In genomic region chr6:166715065-166715464, GRCh38 we compare ENCODE assay signal across 12 cellular contexts.
"Had no signal": no experiment of that assay in that cellular context is flagged by ENCODE, and none has a peak within 500 bp of the region (broad histone marks: within the 10 kb centered on the region; RNA-seq: fewer than 3 reads in every experiment).

No MANE protein-coding gene starts in this region.

- DNase-seq: activated CD4-positive, alpha-beta memory T cell treated with anti-CD3 and anti-CD28 coated beads, Interleukin-2, amount 10 ng/mL, durations not matched to agents 7 days and 5 days; activated CD4-positive, alpha-beta T cell treated with anti-CD3 and anti-CD28 coated beads for 36 hours; activated gamma-delta T cell treated with Interleukin-2 at 50 U/mL for 16 hours; activated naive CD8-positive, alpha-beta T cell treated with anti-CD3 and anti-CD28 coated beads, Interleukin-2, amount 10 ng/mL, durations not matched to agents 7 days and 5 days; activated T-cell treated with anti-CD3 and anti-CD28 coated beads, Interleukin-2, amount 50 U/mL, for 72 hours; foreskin keratinocyte; lower lobe of right lung; stimulated activated CD4-positive, alpha-beta T cell treated with anti-CD3 and anti-CD28 coated beads, Interleukin-4, amount 100 ng/mL, for 1 hour; stimulated activated CD8-positive, alpha-beta memory T cell treated with anti-CD3 and anti-CD28 coated beads, Interleukin-4, amount 100 ng/mL, for 48 hours; stimulated activated naive CD8-positive, alpha-beta T cell treated with anti-CD3 and anti-CD28 coated beads, Interleukin-15, Interleukin-2, amounts not matched to agents 100 U/mL and 50 U/mL, for 24 hours; T-helper 9 cell had no signal

- H3K9me3 Mint-ChIP-seq: activated CD4-positive, alpha-beta memory T cell treated with anti-CD3 and anti-CD28 coated beads, Interleukin-2, amount 10 ng/mL, durations not matched to agents 7 days and 5 days; activated naive CD8-positive, alpha-beta T cell treated with anti-CD3 and anti-CD28 coated beads, Interleukin-2, amount 10 ng/mL, durations not matched to agents 7 days and 5 days had no signal

- H3K4me1 Mint-ChIP-seq: activated CD4-positive, alpha-beta memory T cell treated with anti-CD3 and anti-CD28 coated beads, Interleukin-2, amount 10 ng/mL, durations not matched to agents 7 days and 5 days; activated CD4-positive, alpha-beta T cell treated with anti-CD3 and anti-CD28 coated beads for 36 hours; activated naive CD8-positive, alpha-beta T cell treated with anti-CD3 and anti-CD28 coated beads, Interleukin-2, amount 10 ng/mL, durations not matched to agents 7 days and 5 days had no signal

- ATAC-seq: activated CD4-positive, alpha-beta T cell treated with anti-CD3 and anti-CD28 coated beads for 36 hours; activated T-cell treated with anti-CD3 and anti-CD28 coated beads, Interleukin-2, amount 50 U/mL, for 72 hours; foreskin keratinocyte; natural killer cell treated with Interleukin-12 subunit alpha and Interleukin-12 subunit beta and Interleukin-15 and Interleukin-18, amount 100 ng/mL, for 72 hours; stimulated activated naive CD8-positive, alpha-beta T cell treated with anti-CD3 and anti-CD28 coated beads, Interleukin-15, Interleukin-2, amounts not matched to agents 100 U/mL and 50 U/mL, for 24 hours had no signal

- H3K27ac Mint-ChIP-seq: activated CD4-positive, alpha-beta memory T cell treated with anti-CD3 and anti-CD28 coated beads, Interleukin-2, amount 10 ng/mL, durations not matched to agents 7 days and 5 days; activated CD4-positive, alpha-beta T cell treated with anti-CD3 and anti-CD28 coated beads for 36 hours; activated naive CD8-positive, alpha-beta T cell treated with anti-CD3 and anti-CD28 coated beads, Interleukin-2, amount 10 ng/mL, durations not matched to agents 7 days and 5 days; activated T-cell treated with anti-CD3 and anti-CD28 coated beads, Interleukin-2, amount 50 U/mL, for 72 hours; natural killer cell treated with Interleukin-12 subunit alpha and Interleukin-12 subunit beta and Interleukin-15 and Interleukin-18, amount 100 ng/mL, for 72 hours had no signal

- H3K4me3 ChIP-seq: lower lobe of right lung had no signal

- H3K4me1 ChIP-seq: lower lobe of right lung had no signal

- H3K36me3 Mint-ChIP-seq: activated naive CD8-positive, alpha-beta T cell treated with anti-CD3 and anti-CD28 coated beads, Interleukin-2, amount 10 ng/mL, durations not matched to agents 7 days and 5 days had no signal

- H3K27ac ChIP-seq: foreskin keratinocyte, lower lobe of right lung had no signal

- H3K27me3 Mint-ChIP-seq: activated CD4-positive, alpha-beta memory T cell treated with anti-CD3 and anti-CD28 coated beads, Interleukin-2, amount 10 ng/mL, durations not matched to agents 7 days and 5 days; activated CD4-positive, alpha-beta T cell treated with anti-CD3 and anti-CD28 coated beads for 36 hours had no signal

- H3K27me3 ChIP-seq: foreskin keratinocyte had no signal

- H3K36me3 ChIP-seq: lower lobe of right lung had no signal

- H3K4me3 Mint-ChIP-seq: activated CD4-positive, alpha-beta memory T cell treated with anti-CD3 and anti-CD28 coated beads, Interleukin-2, amount 10 ng/mL, durations not matched to agents 7 days and 5 days; activated CD4-positive, alpha-beta T cell treated with anti-CD3 and anti-CD28 coated beads for 36 hours; activated naive CD8-positive, alpha-beta T cell treated with anti-CD3 and anti-CD28 coated beads, Interleukin-2, amount 10 ng/mL, durations not matched to agents 7 days and 5 days; activated T-cell treated with anti-CD3 and anti-CD28 coated beads, Interleukin-2, amount 50 U/mL, for 72 hours; natural killer cell treated with Interleukin-12 subunit alpha and Interleukin-12 subunit beta and Interleukin-15 and Interleukin-18, amount 100 ng/mL, for 72 hours had no signal

- H3K9me3 ChIP-seq: lower lobe of right lung had no signal
